In genomic region chr19:38869160-38869835, GRCh38 we compare ENCODE assay signal across 8 cellular contexts. TPM values are rescaled to one million over a fixed set of nuclear protein-coding genes. Genes with fewer than 3 reads are reported as not detected.
DNase-seq lines count a peak whose midpoint lies in the region; ATAC-seq and TF ChIP-seq lines count a peak whose summit lies in the region.

No MANE protein-coding gene starts in this region.

- POLR2A ChIA-PET in IMR-90 (lab: Charles Lee; ENCODE audit: unreplicated experiment): no interaction called here

- TF ChIP-seq CTCF in IMR-90 (conservative IDR thresholded peaks at IDR 0.05; ENCODE audit: low read depth, low read length) (no peak), type B pancreatic cell (conservative IDR thresholded peaks at IDR 0.05) (no peak)

- 10% methylated on average over 17 of the region's 34 CpGs; no CpG with 5 or more reads in 1 of the 2 experiments for WGBS in IMR-90 (ENCODE audit: extremely low coverage in 2 of 2, insufficient read length in 1 of 2), 2 experiments
- 41% methylated on average over 34 of the region's 34 CpGs for WGBS in mesenchymal stem cell

- intact Hi-C loops in IMR-90 (cut with micrococcal nuclease): no loop called here

- H3K23ac ChIP-seq in IMR-90 (ENCODE audit: low read depth, low read length) (peak overlapping the region; percentile 43), mesenchymal stem cell (ENCODE audit: low read length in 2 of 2) (no peak overlapping the region)

- TF ChIP-seq POLR2A in IMR-90 (IDR thresholded peaks at IDR 0.05; ENCODE audit: low read depth, low read length): no peak

- H2BK12ac ChIP-seq in mesenchymal stem cell (ENCODE audit: low read length in 2 of 2): peak overlapping the region in 1 of 2 experiments; percentile 45

- H3K9me1 ChIP-seq in IMR-90 (ENCODE audit: insufficient read depth, low read length): peaks cover 7% of the 10 kb centered on the region

- no peaks in the 10 kb centered on the region for H4K20me1 ChIP-seq in IMR-90 (ENCODE audit: insufficient read depth, low read length)

- H3K56ac ChIP-seq in IMR-90 (ENCODE audit: extremely low read depth, insufficient read depth, low read length): no peak overlapping the region

- H3K36me3 Mint-ChIP-seq in central memory CD8-positive, alpha-beta T cell (ENCODE audit: insufficient read depth): peaks cover 31% of the 10 kb centered on the region
- H3K36me3 Mint-ChIP-seq in type B pancreatic cell: no peaks in the 10 kb centered on the region

- H2AK9ac ChIP-seq in IMR-90 (replicated peaks; ENCODE audit: low read depth, low read length, poor library complexity): peak overlapping the region; percentile 82

- H3K4me1 ChIP-seq in IMR-90 (ENCODE audit: control insufficient read depth, insufficient read depth, low read length): peaks cover 5% of the 10 kb centered on the region; the same call in 1 of the 2 replicates
- H3K4me1 ChIP-seq in mesenchymal stem cell (ENCODE audit: control insufficient read depth, insufficient read depth, low read depth, low read length): peaks cover 21% of the 10 kb centered on the region

- no peaks in the 10 kb centered on the region for H3K27me3 Mint-ChIP-seq in central memory CD8-positive, alpha-beta T cell
- peaks cover 4% of the 10 kb centered on the region for H3K27me3 Mint-ChIP-seq in type B pancreatic cell

- H3K4me2 ChIP-seq in IMR-90 (ENCODE audit: low read depth, low read length) (peak overlapping the region; percentile 91), mesenchymal stem cell (ENCODE audit: low read length, poor library complexity, severe bottlenecking) (peak overlapping the region; percentile 62)

- no peaks in the 10 kb centered on the region for H3K9me3 Mint-ChIP-seq in central memory CD8-positive, alpha-beta T cell
- H3K9me3 Mint-ChIP-seq in type B pancreatic cell: no peaks in the 10 kb centered on the region

- H3K4me3 ChIP-seq in IMR-90 (ENCODE audit: insufficient read depth, low read depth, low read length): peak overlapping the region; percentile 39
- peak overlapping the region in 1 of 2 experiments; percentile 80 for H3K4me3 ChIP-seq in mesenchymal stem cell (ENCODE audit: insufficient read depth in 1 of 2, low read depth in 1 of 2, low read length in 2 of 2)

- CTCF ChIA-PET in IMR-90 (lab: Yijun Ruan, JAX): interaction anchor here (0.5 to 0.9 kb wide), 4 partner anchors 9 to 476 kb away, joined by 3 read pairs; no protein-coding TSS in a partner anchor

- DNase-seq in AG08395 (ENCODE audit: low spot score) (peak; percentile 1), IMR-90 (no peak), mesenchymal stem cell (no peak), type B pancreatic cell (ENCODE audit: extremely low spot score, unreplicated experiment) (no peak), midbrain (lab: John Stamatoyannopoulos, UW) (no peak)
- no peak for DNase-seq in central memory CD8-positive, alpha-beta T cell (ENCODE audit: low spot score in 2 of 2)

- H3K27ac ChIP-seq in IMR-90 (ENCODE audit: insufficient read depth, low read length) (no peak overlapping the region), mesenchymal stem cell (ENCODE audit: low read length, poor library complexity, severe bottlenecking) (no peak overlapping the region)

- peak overlapping the region; percentile 95 for H3K27ac Mint-ChIP-seq in central memory CD8-positive, alpha-beta T cell (ENCODE audit: low read depth)
- H3K27ac Mint-ChIP-seq in type B pancreatic cell: no peak overlapping the region

- H3K4ac ChIP-seq in IMR-90 (ENCODE audit: low read depth, low read length) (peak overlapping the region; percentile 60), mesenchymal stem cell (ENCODE audit: low read depth in 1 of 2, low read length in 2 of 2) (no peak overlapping the region)

- ATAC-seq in IMR-90 (ENCODE audit: low read depth): peak; percentile 7; the same call in 1 of the 2 replicates
- no peak for ATAC-seq in central memory CD8-positive, alpha-beta T cell (replicated peaks; ENCODE audit: extremely low read depth, poor library complexity, severe bottlenecking)
- no peak for ATAC-seq in GM18873 (IDR thresholded peaks at IDR 0.05; ENCODE audit: low FRiP score, unreplicated experiment)
- no peak for ATAC-seq in GM18858 (IDR thresholded peaks at IDR 0.05; ENCODE audit: unreplicated experiment)

- H4K8ac ChIP-seq in IMR-90 (ENCODE audit: low read depth in 2 of 2, low read length in 2 of 2): peak overlapping the region in 1 of 2 experiments; percentile 79; a peak in 1 of 4 replicates
- H4K8ac ChIP-seq in mesenchymal stem cell (ENCODE audit: low read length): peak overlapping the region; percentile 64

- H2BK5ac ChIP-seq in IMR-90 (ENCODE audit: low read depth, low read length, poor library complexity, severe bottlenecking): no peak overlapping the region
- no peak overlapping the region for H2BK5ac ChIP-seq in mesenchymal stem cell (ENCODE audit: low read depth, low read length, poor library complexity, severe bottlenecking)

- no peaks in the 10 kb centered on the region for H3K9me3 ChIP-seq in IMR-90 (ENCODE audit: control insufficient read depth, insufficient read depth, low read length)
- H3K9me3 ChIP-seq in mesenchymal stem cell (ENCODE audit: control insufficient read depth, low read length): no peaks in the 10 kb centered on the region

- H3K14ac ChIP-seq in IMR-90 (replicated peaks; ENCODE audit: low read depth, low read length): peak overlapping the region; percentile 72
- H3K14ac ChIP-seq in mesenchymal stem cell (ENCODE audit: low read length in 2 of 2): no peak overlapping the region

- TF ChIP-seq RAD21 in IMR-90 (IDR thresholded peaks at IDR 0.05; ENCODE audit: low read length): no peak

- in situ Hi-C loops in IMR-90 (cut with MboI; ENCODE audit: low sequenced_read_pairs): no loop called here

- H4K91ac ChIP-seq in IMR-90 (ENCODE audit: insufficient read depth, low read depth, low read length) (no peak overlapping the region; the same call in 1 of the 2 replicates), mesenchymal stem cell (ENCODE audit: low read length) (no peak overlapping the region)

- peak overlapping the region; percentile 92 for H2AFZ ChIP-seq in IMR-90 (replicated peaks; ENCODE audit: low read length, poor library complexity)
- peak overlapping the region; percentile 32 for H2AFZ ChIP-seq in mesenchymal stem cell (ENCODE audit: low read depth, low read length)

- H3K27me3 ChIP-seq in IMR-90 (ENCODE audit: control insufficient read depth, insufficient read depth, low read length): no peaks in the 10 kb centered on the region
- peaks cover 0 to 13% of the 10 kb centered on the region in 2 experiments for H3K27me3 ChIP-seq in mesenchymal stem cell (ENCODE audit: control insufficient read depth in 1 of 2, insufficient read depth in 1 of 2, low read length in 2 of 2)

- dilution Hi-C loops in IMR-90 (cut with HindIII; ENCODE audit: low sequenced_read_pairs, unreplicated experiment): no loop called here

- H3K36me3 ChIP-seq in IMR-90 (ENCODE audit: control insufficient read depth, insufficient read depth, low read length) (no peaks in the 10 kb centered on the region), mesenchymal stem cell (ENCODE audit: control insufficient read depth in 1 of 2, insufficient read depth in 2 of 2, low read depth in 1 of 2, low read length in 2 of 2) (peaks cover 0 to 3% of the 10 kb centered on the region in 2 experiments)

- peak overlapping the region; percentile 86 for H3K4me3 Mint-ChIP-seq in central memory CD8-positive, alpha-beta T cell
- peak overlapping the region; percentile 78 for H3K4me3 Mint-ChIP-seq in type B pancreatic cell

- H3K9ac ChIP-seq in IMR-90 (ENCODE audit: low read depth, low read length) (no peak overlapping the region), mesenchymal stem cell (ENCODE audit: low read length) (peak overlapping the region; percentile 71)

- no peak overlapping the region for H2BK20ac ChIP-seq in IMR-90 (ENCODE audit: low read depth, low read length)

- H2AK5ac ChIP-seq in IMR-90 (ENCODE audit: low read depth, low read length): no peak overlapping the region
- H2AK5ac ChIP-seq in mesenchymal stem cell (ENCODE audit: low read length, severe bottlenecking): no peak overlapping the region

- no peak overlapping the region for H3K18ac ChIP-seq in IMR-90 (ENCODE audit: low read depth, low read length)
- peak overlapping the region; percentile 11 to 23 for H3K18ac ChIP-seq in mesenchymal stem cell (ENCODE audit: low read depth in 1 of 2, low read length in 2 of 2)

- BruUV-seq in IMR-90 (replicated peaks; lab: Mats Ljungman, UMichigan): no TSS peak

- peaks cover 38% of the 10 kb centered on the region for H3K4me1 Mint-ChIP-seq in central memory CD8-positive, alpha-beta T cell
- H3K4me1 Mint-ChIP-seq in type B pancreatic cell (ENCODE audit: unreplicated experiment): peaks cover 16% of the 10 kb centered on the region

- H2BK15ac ChIP-seq in IMR-90 (ENCODE audit: low read depth, low read length) (no peak overlapping the region), mesenchymal stem cell (ENCODE audit: low read depth, poor library complexity, severe bottlenecking) (peak overlapping the region; percentile 63)

- no peaks in the 10 kb centered on the region for H3K79me1 ChIP-seq in IMR-90 (ENCODE audit: low read depth in 1 of 2, low read length in 2 of 2)
- H3K79me1 ChIP-seq in mesenchymal stem cell (replicated peaks; ENCODE audit: low read length, poor library complexity, severe bottlenecking): no peaks in the 10 kb centered on the region

- H2BK120ac ChIP-seq in IMR-90 (ENCODE audit: low read depth, low read length): no peak overlapping the region
- no peak overlapping the region for H2BK120ac ChIP-seq in mesenchymal stem cell (ENCODE audit: low read depth, low read length)

- H4K5ac ChIP-seq in IMR-90 (ENCODE audit: low read depth, low read length): peak overlapping the region; percentile 30; the same call in 1 of the 2 replicates

RNA-seq across cellular contexts. Expression of gene RINL, which starts 8.8 kb away (rescaled TPM):
- total RNA-seq in IMR-90 (2012; rRNA removed) (0.72 and 0.83 TPM in 2 replicates), type B pancreatic cell (ENCODE audit: low replicate concordance) (1.7 and 3.4 TPM in 2 replicates)
- 1.2 and 1.9 TPM in 2 replicates for polyA plus RNA-seq in IMR-90 (2012; rRNA removed)
- 1.00 and 1.0 TPM in 2 replicates for polyA plus RNA-seq in IMR-90 (2012; cell fraction: cytosol; rRNA removed)
- 1.5 and 1.7 TPM in 2 replicates for polyA plus RNA-seq in IMR-90 (2012; cell fraction: nucleus; rRNA removed; ENCODE audit: low replicate concordance)
- 1.1 TPM for polyA plus RNA-seq in mesenchymal stem cell (2013, experiment 1 of 2)
- 1.6 TPM for polyA plus RNA-seq in mesenchymal stem cell (2013, experiment 2 of 2)

RNA-seq across cellular contexts. Expression of gene HNRNPL, which starts 19.5 kb away (rescaled TPM):
- 316 and 429 TPM in 2 replicates for total RNA-seq in IMR-90 (2012; rRNA removed)
- 277 and 280 TPM in 2 replicates for polyA plus RNA-seq in IMR-90 (2012; rRNA removed)
- polyA plus RNA-seq in IMR-90 (2012; cell fraction: cytosol; rRNA removed): 159 and 260 TPM in 2 replicates
- polyA plus RNA-seq in IMR-90 (2012; cell fraction: nucleus; rRNA removed; ENCODE audit: low replicate concordance): 202 and 318 TPM in 2 replicates
- polyA plus RNA-seq in mesenchymal stem cell (2013, experiment 1 of 2): 177 TPM
- polyA plus RNA-seq in mesenchymal stem cell (2013, experiment 2 of 2): 181 TPM
- 338 and 451 TPM in 2 replicates for total RNA-seq in type B pancreatic cell (ENCODE audit: low replicate concordance)

RNA-seq across cellular contexts. Expression of gene SIRT2, which starts 30.1 kb away (rescaled TPM):
- 37.5 and 43.0 TPM in 2 replicates for total RNA-seq in IMR-90 (2012; rRNA removed)
- 50.0 and 53.8 TPM in 2 replicates for polyA plus RNA-seq in IMR-90 (2012; rRNA removed)
- 40.9 and 52.4 TPM in 2 replicates for polyA plus RNA-seq in IMR-90 (2012; cell fraction: cytosol; rRNA removed)
- 123 and 126 TPM in 2 replicates for polyA plus RNA-seq in IMR-90 (2012; cell fraction: nucleus; rRNA removed; ENCODE audit: low replicate concordance)
- 57.6 TPM for polyA plus RNA-seq in mesenchymal stem cell (2013, experiment 1 of 2)
- polyA plus RNA-seq in mesenchymal stem cell (2013, experiment 2 of 2): 54.9 TPM
- 43.7 and 46.0 TPM in 2 replicates for total RNA-seq in type B pancreatic cell (ENCODE audit: low replicate concordance)

RNA-seq across cellular contexts. Expression of gene NFKBIB, which starts 30.5 kb away (rescaled TPM):
- 6.4 and 7.5 TPM in 2 replicates for total RNA-seq in IMR-90 (2012; rRNA removed)
- polyA plus RNA-seq in IMR-90 (2012; rRNA removed): 25.5 and 36.2 TPM in 2 replicates
- polyA plus RNA-seq in IMR-90 (2012; cell fraction: cytosol; rRNA removed): 34.5 and 35.8 TPM in 2 replicates
- 11.9 and 21.6 TPM in 2 replicates for polyA plus RNA-seq in IMR-90 (2012; cell fraction: nucleus; rRNA removed; ENCODE audit: low replicate concordance)
- polyA plus RNA-seq in mesenchymal stem cell (2013, experiment 1 of 2): 23.4 TPM
- 24.8 TPM for polyA plus RNA-seq in mesenchymal stem cell (2013, experiment 2 of 2)
- total RNA-seq in type B pancreatic cell (ENCODE audit: low replicate concordance): 13.7 and 21.1 TPM in 2 replicates

RNA-seq across cellular contexts. Expression of gene ECH1, which starts 37.7 kb away (rescaled TPM):
- total RNA-seq in IMR-90 (2012; rRNA removed) (15.0 and 15.6 TPM in 2 replicates), type B pancreatic cell (ENCODE audit: low replicate concordance) (134 and 142 TPM in 2 replicates)
- 62.1 and 62.3 TPM in 2 replicates for polyA plus RNA-seq in IMR-90 (2012; rRNA removed)
- polyA plus RNA-seq in IMR-90 (2012; cell fraction: cytosol; rRNA removed): 91.1 and 125 TPM in 2 replicates
- 56.4 and 61.3 TPM in 2 replicates for polyA plus RNA-seq in IMR-90 (2012; cell fraction: nucleus; rRNA removed; ENCODE audit: low replicate concordance)
- polyA plus RNA-seq in mesenchymal stem cell (2013, experiment 1 of 2): 137 TPM
- 137 TPM for polyA plus RNA-seq in mesenchymal stem cell (2013, experiment 2 of 2)
